Comparison of ENCODE assay signal across 17 cellular contexts in the genomic region with DNA sequence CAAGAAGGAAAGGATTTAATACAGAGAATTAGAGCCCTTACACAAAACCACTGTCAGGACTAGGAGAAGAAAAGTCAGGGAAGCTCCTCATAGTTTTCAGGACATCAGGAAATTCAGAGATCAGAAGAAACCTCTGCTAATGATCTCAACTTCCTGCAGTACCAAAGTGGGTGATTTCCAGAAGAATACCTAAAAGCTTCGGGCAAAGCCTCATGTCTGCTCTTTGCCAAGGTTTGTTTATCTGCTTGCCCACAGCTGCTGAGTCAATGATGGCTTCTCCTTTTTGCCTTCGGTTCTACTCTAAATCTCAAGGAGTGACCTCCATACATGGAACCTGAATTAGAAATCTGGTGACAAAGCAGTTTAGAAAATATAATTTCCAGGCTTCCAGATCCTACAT.
DNase-seq lines count a peak whose midpoint lies in the region; ATAC-seq, FAIRE-seq and TF ChIP-seq lines count a peak whose summit lies in the region.
"Had no signal": no experiment of that assay in that cellular context is flagged by ENCODE, and none has a peak within 500 bp of the region (broad histone marks: within the 10 kb centered on the region; RNA-seq: fewer than 3 reads in every experiment).

No MANE protein-coding gene starts in this region.

- DNase-seq in H4 (ENCODE audit: low spot score) (peak; percentile 65), RPMI8226 (peak; percentile 3), bronchial epithelial cell (ENCODE audit: low read depth) (peak; percentile 83), kidney tubule cell (ENCODE audit: low spot score) (peak; percentile 65)
- DNase-seq in activated CD4-positive, CD25-positive, alpha-beta regulatory T cell (lab: John Stamatoyannopoulos, UW), result no peak
- no peak for DNase-seq in stimulated activated naive CD8-positive, alpha-beta T cell treated with anti-CD3 and anti-CD28 coated beads, Interleukin-15, amount 100 ng/mL, for 72 hours
- no peak for DNase-seq in activated CD8-positive, alpha-beta T cell treated with anti-CD3 and anti-CD28 coated beads, Interleukin-2, amount 10 ng/mL, durations not matched to agents 7 days and 5 days
- DNase-seq: ACHN, AML-193, DMS 273 treated with DMSO at 0.1 percent for 48 hours, H7, Karpas-422, NCI-H1417, NCI-H1930, NCI-H446, NCI-H69 had no signal

- POLR2A ChIA-PET in activated CD8-positive, alpha-beta T cell treated with anti-CD3 and anti-CD28 coated beads, Interleukin-2, amount 10 ng/mL, durations not matched to agents 7 days and 5 days (lab: Charles Lee), result no interaction called here

- no peaks in the 10 kb centered on the region for H3K4me1 Mint-ChIP-seq in stimulated activated naive CD8-positive, alpha-beta T cell treated with anti-CD3 and anti-CD28 coated beads, Interleukin-15, amount 100 ng/mL, for 72 hours
- H3K4me1 Mint-ChIP-seq in activated CD8-positive, alpha-beta T cell treated with anti-CD3 and anti-CD28 coated beads, Interleukin-2, amount 10 ng/mL, durations not matched to agents 7 days and 5 days (ENCODE audit: low read depth), result no peaks in the 10 kb centered on the region
- H3K4me1 Mint-ChIP-seq: CD14-positive monocyte had no signal

- H3K36me3 ChIP-seq in bronchial epithelial cell (ENCODE audit: control insufficient read depth, insufficient read depth, low read length), result no peaks in the 10 kb centered on the region

- no peak overlapping the region for H3K4me3 Mint-ChIP-seq in stimulated activated naive CD8-positive, alpha-beta T cell treated with anti-CD3 and anti-CD28 coated beads, Interleukin-15, amount 100 ng/mL, for 72 hours
- H3K4me3 Mint-ChIP-seq in activated CD8-positive, alpha-beta T cell treated with anti-CD3 and anti-CD28 coated beads, Interleukin-2, amount 10 ng/mL, durations not matched to agents 7 days and 5 days, result no peak overlapping the region
- H3K4me3 Mint-ChIP-seq: CD14-positive monocyte had no signal

- H3K27ac Mint-ChIP-seq in stimulated activated naive CD8-positive, alpha-beta T cell treated with anti-CD3 and anti-CD28 coated beads, Interleukin-15, amount 100 ng/mL, for 72 hours, result no peak overlapping the region
- H3K27ac Mint-ChIP-seq in activated CD8-positive, alpha-beta T cell treated with anti-CD3 and anti-CD28 coated beads, Interleukin-2, amount 10 ng/mL, durations not matched to agents 7 days and 5 days, result no peak overlapping the region
- H3K27ac Mint-ChIP-seq: CD14-positive monocyte had no signal

- CTCF ChIA-PET in activated CD8-positive, alpha-beta T cell treated with anti-CD3 and anti-CD28 coated beads, Interleukin-2, amount 10 ng/mL, durations not matched to agents 7 days and 5 days (lab: Charles Lee), result no interaction called here

- no peaks in the 10 kb centered on the region for H3K27me3 ChIP-seq in bronchial epithelial cell (ENCODE audit: control insufficient read depth, insufficient read depth, low read length)

- H3K36me3 Mint-ChIP-seq in activated CD8-positive, alpha-beta T cell treated with anti-CD3 and anti-CD28 coated beads, Interleukin-2, amount 10 ng/mL, durations not matched to agents 7 days and 5 days (ENCODE audit: low read depth), result no peaks in the 10 kb centered on the region
- H3K36me3 Mint-ChIP-seq: CD14-positive monocyte had no signal

- H3K9me3 Mint-ChIP-seq in stimulated activated naive CD8-positive, alpha-beta T cell treated with anti-CD3 and anti-CD28 coated beads, Interleukin-15, amount 100 ng/mL, for 72 hours, result no peaks in the 10 kb centered on the region
- no peaks in the 10 kb centered on the region for H3K9me3 Mint-ChIP-seq in activated CD8-positive, alpha-beta T cell treated with anti-CD3 and anti-CD28 coated beads, Interleukin-2, amount 10 ng/mL, durations not matched to agents 7 days and 5 days (ENCODE audit: insufficient read depth)

- no peak overlapping the region for H3K4me3 ChIP-seq in bronchial epithelial cell (ENCODE audit: low read depth, low read length)

- H3K27me3 Mint-ChIP-seq in stimulated activated naive CD8-positive, alpha-beta T cell treated with anti-CD3 and anti-CD28 coated beads, Interleukin-15, amount 100 ng/mL, for 72 hours, result peaks cover 16% of the 10 kb centered on the region
- peaks cover 2% of the 10 kb centered on the region for H3K27me3 Mint-ChIP-seq in activated CD8-positive, alpha-beta T cell treated with anti-CD3 and anti-CD28 coated beads, Interleukin-2, amount 10 ng/mL, durations not matched to agents 7 days and 5 days (ENCODE audit: low read depth)

- no peak for FAIRE-seq in bronchial epithelial cell (lab: Jason Lieb, UNC)

- TF ChIP-seq CTCF in bronchial epithelial cell (IDR thresholded peaks at IDR 0.05; ENCODE audit: insufficient read depth, low read length, severe bottlenecking), result no peak

- no peak for ATAC-seq in stimulated activated naive CD8-positive, alpha-beta T cell treated with anti-CD3 and anti-CD28 coated beads, Interleukin-15, amount 100 ng/mL, for 72 hours
- ATAC-seq in activated CD8-positive, alpha-beta T cell treated with anti-CD3 and anti-CD28 coated beads, Interleukin-2, amount 10 ng/mL, durations not matched to agents 7 days and 5 days, result no peak

Comparison
In these comparisons a context has a peak if more than half of its experiments do, and no peak if none do; other contexts are left out.
1. DNase-seq: peak in H4 (single experiment), RPMI8226 (single experiment), bronchial epithelial cell (single experiment) and kidney tubule cell (single experiment); none in activated CD4-positive, CD25-positive, alpha-beta regulatory T cell (0 of 4), stimulated activated naive CD8-positive, alpha-beta T cell treated with anti-CD3 and anti-CD28 coated beads, Interleukin-15, amount 100 ng/mL, for 72 hours (0 of 2) and activated CD8-positive, alpha-beta T cell treated with anti-CD3 and anti-CD28 coated beads, Interleukin-2, amount 10 ng/mL, durations not matched to agents 7 days and 5 days (single experiment).